Comparison of ENCODE assay signal across 1 cellular context in the genomic region with DNA sequence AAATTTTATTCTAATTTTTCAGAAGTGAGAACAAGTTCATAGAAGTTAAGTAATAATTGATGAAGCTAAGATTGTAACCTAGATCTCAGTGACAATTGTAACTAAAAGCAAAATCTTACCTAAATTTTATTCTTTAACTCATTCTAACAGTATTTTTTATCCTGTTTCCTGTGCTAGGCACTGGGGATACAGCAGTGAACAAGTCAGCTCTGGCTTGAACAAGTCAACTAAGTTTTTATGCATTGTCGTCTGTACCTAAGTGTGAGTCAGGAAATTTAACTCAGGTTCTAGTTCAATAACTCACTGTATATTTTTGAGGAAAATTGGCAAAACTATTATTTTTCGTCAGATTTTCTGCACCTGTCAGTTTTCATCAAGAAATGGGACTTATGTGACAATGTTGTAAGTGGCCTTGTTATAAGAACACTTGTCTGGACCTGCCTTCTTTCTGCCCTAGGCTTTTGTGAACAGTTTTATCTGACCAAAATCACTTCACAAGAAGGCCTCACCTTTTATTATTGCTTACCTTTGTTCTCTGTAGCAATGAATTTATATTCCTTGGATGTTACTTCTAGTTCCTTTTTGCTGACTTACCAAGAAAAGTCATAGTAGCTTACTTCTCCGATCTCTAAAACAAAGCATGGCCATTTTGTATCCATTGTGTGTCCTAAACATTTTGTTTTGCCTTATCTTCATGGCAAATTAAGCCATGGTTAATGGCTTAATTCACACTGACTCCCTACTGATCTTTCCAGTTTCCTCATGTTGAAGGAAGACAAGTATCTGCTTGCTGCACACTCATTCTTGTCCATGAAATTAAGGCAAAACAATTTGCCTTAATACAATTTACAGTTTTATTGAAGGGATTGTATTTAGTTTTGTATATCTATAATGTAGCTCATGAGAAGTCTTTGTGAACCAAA.
TF ChIP-seq lines count a peak whose summit lies in the region.

No MANE protein-coding gene starts in this region.

TF ChIP-seq in endothelial cell of umbilical vein, 7 proteins besides CTCF, POLR2A, EP300 and RAD21:
- no peak for TF ChIP-seq MYC (IDR thresholded peaks at IDR 0.05; ENCODE audit: low read depth, low read length)
- no peak for TF ChIP-seq POLR2AphosphoS5 (IDR thresholded peaks at IDR 0.05; ENCODE audit: insufficient read depth, low read depth, low read length)
- TF ChIP-seq GATA2 (IDR thresholded peaks at IDR 0.05; ENCODE audit: insufficient read depth, insufficient read length, low read depth, low read length): no peak
- TF ChIP-seq EZH2 (IDR thresholded peaks at IDR 0.05; ENCODE audit: borderline replicate concordance, low read depth, low read length, severe bottlenecking): no peak
- TF ChIP-seq, protein P1, sequence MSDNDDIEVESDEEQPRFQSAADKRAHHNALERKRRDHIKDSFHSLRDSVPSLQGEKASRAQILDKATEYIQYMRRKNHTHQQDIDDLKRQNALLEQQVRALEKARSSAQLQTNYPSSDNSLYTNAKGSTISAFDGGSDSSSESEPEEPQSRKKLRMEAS (IDR thresholded peaks at IDR 0.05; ENCODE audit: insufficient read depth, insufficient read length): no peak
- no peak for TF ChIP-seq JUN (IDR thresholded peaks at IDR 0.05; ENCODE audit: borderline replicate concordance, insufficient read depth, insufficient read length, low read depth)
- no peak for TF ChIP-seq FOS (IDR thresholded peaks at IDR 0.05; ENCODE audit: borderline replicate concordance, insufficient read depth, low read length)
